14 cellular contexts compared by ENCODE assay signal in the genomic region with DNA sequence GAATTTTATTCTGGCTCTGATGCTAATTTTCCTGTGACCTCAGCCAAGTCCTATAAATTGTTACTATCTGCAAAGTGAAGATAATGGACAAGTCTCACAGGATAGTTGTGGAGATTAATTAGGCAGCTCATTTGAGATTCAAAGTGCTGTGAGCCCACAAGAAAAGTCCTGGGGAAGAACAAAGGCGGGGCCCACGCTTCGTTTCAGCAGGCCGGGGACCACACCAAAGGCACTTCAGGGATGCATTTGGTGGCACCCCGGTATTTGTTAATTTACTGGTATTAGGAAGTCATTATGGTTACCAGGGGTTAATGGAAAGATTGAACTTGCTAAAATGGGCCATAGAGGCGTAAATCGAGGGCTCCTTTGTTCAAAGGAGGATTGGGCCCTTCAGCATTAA.
"Had no signal": no experiment of that assay in that cellular context is flagged by ENCODE, and none has a peak within 500 bp of the region (broad histone marks: within the 10 kb centered on the region; RNA-seq: fewer than 3 reads in every experiment).

No MANE protein-coding gene starts in this region.

- H3K4me3 ChIP-seq: ascending aorta, gastroesophageal sphincter, heart right ventricle, lower lobe of right lung, ovary, vagina had no signal

- ATAC-seq: gastroesophageal sphincter; heart right ventricle; stimulated activated memory B cell treated with anti-CD40 and anti-IgM and Interleukin-4, amounts not matched to agents 10 μg/mL and 1 μg/mL and 100 μg/mL, for 72 hours had no signal

- H3K27me3 ChIP-seq: ascending aorta, gastroesophageal sphincter, heart right ventricle, ovary, vagina had no signal

- H3K27ac ChIP-seq: ascending aorta, gastroesophageal sphincter, ovary, vagina had no signal

- H3K9me3 ChIP-seq: ascending aorta, gastroesophageal sphincter, lower lobe of right lung, ovary, vagina had no signal

- DNase-seq: activated CD4-positive, alpha-beta T cell treated with anti-CD3 and anti-CD28 coated beads for 1 hour; activated CD4-positive, alpha-beta T cell treated with anti-CD3 and anti-CD28 coated beads, Interleukin-2, amount 50 U/mL, for 4 hours; activated naive CD4-positive, alpha-beta T cell; activated T-cell treated with anti-CD3 and anti-CD28 coated beads for 4 hours; effector memory CD4-positive, alpha-beta T cell; heart right ventricle; left cardiac atrium; lower lobe of right lung; ovary; T1000 had no signal

- H3K4me1 ChIP-seq: ascending aorta, gastroesophageal sphincter, vagina had no signal

- H3K36me3 ChIP-seq: ascending aorta, gastroesophageal sphincter, heart right ventricle, lower lobe of right lung, ovary, vagina had no signal
